19 cellular contexts compared by ENCODE assay signal in genomic region chr3:62843508-62843907, GRCh38. TPM values are rescaled to one million over a fixed set of nuclear protein-coding genes. Genes with fewer than 3 reads are reported as not detected.
A peak's percentile ranks its signal among the peaks of the same experiment; 100 is the strongest.
DNase-seq lines count a peak whose midpoint lies in the region; ATAC-seq, FAIRE-seq and TF ChIP-seq lines count a peak whose summit lies in the region.
"Had no signal": no experiment of that assay in that cellular context is flagged by ENCODE, and none has a peak within 500 bp of the region (broad histone marks: within the 10 kb centered on the region; RNA-seq: fewer than 3 reads in every experiment).

No MANE protein-coding gene starts in this region.

- no TSS peak for BruUV-seq in K562 (replicated peaks; lab: Mats Ljungman, UMichigan)

- H3K4me1 Mint-ChIP-seq in CD4-positive, alpha-beta memory T cell = no peaks in the 10 kb centered on the region
- H3K4me1 Mint-ChIP-seq: CD4-positive, CD25-positive, alpha-beta regulatory T cell; H9 had no signal

- H3K27me3 Mint-ChIP-seq in CD4-positive, alpha-beta memory T cell = peaks cover 0 to 2% of the 10 kb centered on the region in 2 donors
- H3K27me3 Mint-ChIP-seq: CD4-positive, CD25-positive, alpha-beta regulatory T cell had no signal

- H2AFZ ChIP-seq in K562 (ENCODE audit: low read depth, low read length) = no peak overlapping the region

- no peak overlapping the region for H3K9ac ChIP-seq in K562 (ENCODE audit: insufficient read depth in 1 of 2, low read depth in 2 of 2, low read length in 2 of 2)
- H3K9ac ChIP-seq: BLaER1, KMS-11 had no signal

- DNase-seq in AML-193 (lab: John Stamatoyannopoulos, UW) = peak; percentile 13 to 23
- peak; percentile 3 for DNase-seq in CD1c-positive myeloid dendritic cell (ENCODE audit: extremely low spot score)
- peak; percentile 40 for DNase-seq in MV-4-11 (lab: John Stamatoyannopoulos, UW)
- no peak for DNase-seq in K562 (ENCODE audit: extremely low read depth in 1 of 4, low spot score in 3 of 4)
- DNase-seq in DMS114 treated with DMSO at 0.1 percent for 48 hours (lab: John Stamatoyannopoulos, UW; ENCODE audit: unreplicated experiment) = no peak
- DNase-seq in NCI-H774 (lab: John Stamatoyannopoulos, UW) = no peak
- no peak for DNase-seq in CD4-positive, alpha-beta memory T cell
- DNase-seq in stimulated activated naive CD8-positive, alpha-beta T cell treated with anti-CD3 and anti-CD28 coated beads, Interleukin-15, Interleukin-2, amounts not matched to agents 100 U/mL and 50 U/mL, for 24 hours = no peak
- DNase-seq: ACHN; Caco-2; CD4-positive, CD25-positive, alpha-beta regulatory T cell; DMS153; DMS79; H9 had no signal

- no peak overlapping the region for H3K4me3 ChIP-seq in K562
- H3K4me3 ChIP-seq in CD4-positive, alpha-beta memory T cell (ENCODE audit: low read length in 2 of 2) = no peak overlapping the region
- H3K4me3 ChIP-seq: BLaER1, GM12878 had no signal

- TF ChIP-seq EP300 in K562 (IDR thresholded peaks at IDR 0.05; ENCODE audit: low read length) = no peak

- H3K9me3 Mint-ChIP-seq in CD4-positive, alpha-beta memory T cell = peaks cover 0 to 8% (median 3%) of the 10 kb centered on the region in 8 donors

- intact Hi-C loops in K562 (cut with micrococcal nuclease) = no loop called here
- intact Hi-C loops in CD4-positive, alpha-beta memory T cell (cut with micrococcal nuclease) = no loop called here

- no peak for ATAC-seq in K562
- ATAC-seq in stimulated activated naive CD8-positive, alpha-beta T cell treated with anti-CD3 and anti-CD28 coated beads, Interleukin-15, Interleukin-2, amounts not matched to agents 100 U/mL and 50 U/mL, for 24 hours = no peak
- ATAC-seq: GM12878 had no signal

- no peak overlapping the region for H3K27ac Mint-ChIP-seq in CD4-positive, alpha-beta memory T cell
- H3K27ac Mint-ChIP-seq: CD4-positive, CD25-positive, alpha-beta regulatory T cell; H9 had no signal

- no peaks in the 10 kb centered on the region for H4K20me1 ChIP-seq in K562 (replicated peaks; ENCODE audit: control insufficient read depth, insufficient read depth, low read length)
- H4K20me1 ChIP-seq: BLaER1 had no signal

- H3K4me2 ChIP-seq in K562 (ENCODE audit: insufficient read depth, low read length) = no peak overlapping the region
- H3K4me2 ChIP-seq: BLaER1, KMS-11 had no signal

- WGBS in K562 (ENCODE audit: insufficient coverage, low coverage, missing lambda C conversion rate) = 0% methylated on average over 1 of the region's 1 CpG

- H3K36me3 Mint-ChIP-seq in CD4-positive, alpha-beta memory T cell = no peaks in the 10 kb centered on the region
- H3K36me3 Mint-ChIP-seq: CD4-positive, CD25-positive, alpha-beta regulatory T cell had no signal

- H3K79me2 ChIP-seq in K562 (ENCODE audit: control insufficient read depth, insufficient read depth, low read length) = no peaks in the 10 kb centered on the region

- TF ChIP-seq POLR2A in K562 (conservative IDR thresholded peaks at IDR 0.05) = no peak

- H3K27me3 ChIP-seq in K562 (ENCODE audit: control insufficient read depth in 2 of 2, insufficient read depth in 2 of 2, low read length in 2 of 2) = no peaks in the 10 kb centered on the region
- H3K27me3 ChIP-seq in CD4-positive, alpha-beta memory T cell (ENCODE audit: insufficient read depth, low read length) = no peaks in the 10 kb centered on the region
- H3K27me3 ChIP-seq: BLaER1 had no signal

- H3K9me3 ChIP-seq in K562 (replicated peaks; ENCODE audit: control insufficient read depth, insufficient read depth, low read depth, low read length) = no peaks in the 10 kb centered on the region
- H3K9me3 ChIP-seq in CD4-positive, alpha-beta memory T cell (ENCODE audit: control insufficient read depth in 1 of 2, low read length in 2 of 2) = no peaks in the 10 kb centered on the region
- H3K9me3 ChIP-seq: BLaER1, Caco-2 had no signal

- FAIRE-seq in K562 (lab: Jason Lieb, UNC) = no peak
- FAIRE-seq: A204.1, GM12878, H1 had no signal

- TF ChIP-seq CTCF in K562 (IDR thresholded peaks at IDR 0.05 in 2 of 3, conservative IDR thresholded peaks at IDR 0.05 in 1 of 3; ENCODE audit: insufficient read depth in 2 of 3, low read depth in 1 of 3, low read length in 3 of 3) = no peak

- no peaks in the 10 kb centered on the region for H3K36me3 ChIP-seq in K562 (ENCODE audit: control insufficient read depth, insufficient read depth, low read length)
- no peaks in the 10 kb centered on the region for H3K36me3 ChIP-seq in CD4-positive, alpha-beta memory T cell (ENCODE audit: insufficient read depth, low read length)
- H3K36me3 ChIP-seq: BLaER1 had no signal

- no peak overlapping the region for H3K27ac ChIP-seq in K562 (ENCODE audit: extremely low read depth, low read depth, low read length)
- H3K27ac ChIP-seq in CD4-positive, alpha-beta memory T cell (ENCODE audit: low read depth, low read length) = no peak overlapping the region
- H3K27ac ChIP-seq: BLaER1, KMS-11 had no signal

- no peak for TF ChIP-seq RAD21 in K562 (CRISPR knock-in tag; conservative IDR thresholded peaks at IDR 0.05 in 1 of 2, IDR thresholded peaks at IDR 0.05 in 1 of 2)

- no peaks in the 10 kb centered on the region for H3K9me1 ChIP-seq in K562 (ENCODE audit: control insufficient read depth, insufficient read depth, low read length)

- in situ Hi-C loops in K562 (cut with MboI) = no loop called here

- H3K4me3 Mint-ChIP-seq in CD4-positive, alpha-beta memory T cell = no peak overlapping the region
- H3K4me3 Mint-ChIP-seq: CD4-positive, CD25-positive, alpha-beta regulatory T cell; H9 had no signal

- H3K4me1 ChIP-seq in K562 (replicated peaks in 1 of 2; ENCODE audit: control insufficient read depth in 2 of 2, insufficient read depth in 2 of 2, low read length in 2 of 2) = no peaks in the 10 kb centered on the region
- H3K4me1 ChIP-seq in CD4-positive, alpha-beta memory T cell (ENCODE audit: insufficient read depth, low read length) = no peaks in the 10 kb centered on the region
- H3K4me1 ChIP-seq: Caco-2 had no signal

- POLR2A ChIA-PET in K562 (lab: Yijun Ruan, JAX) = no interaction called here
- POLR2A ChIA-PET in CD4-positive, alpha-beta memory T cell (lab: Charles Lee; ENCODE audit: partially characterized antibody) = interaction anchor here (0.6 kb wide), 1 partner anchor 808 kb away, joined by 3 read pairs; no protein-coding TSS in a partner anchor

- CTCF ChIA-PET in K562 (lab: Yijun Ruan, JAX; ENCODE audit: low intra/inter-chr PET ratio) = no interaction called here
- CTCF ChIA-PET in CD4-positive, alpha-beta memory T cell (lab: Charles Lee; ENCODE audit: partially characterized antibody) = no interaction called here

TF ChIP-seq in K562, 482 proteins besides CTCF, POLR2A, EP300 and RAD21:
- TF ChIP-seq SPI1 (IDR thresholded peaks at IDR 0.05; ENCODE audit: borderline replicate concordance, low read depth, low read length) (peak; percentile 2; the same call in 1 of the 2 replicates), ZNF354B (CRISPR knock-in tag; IDR thresholded peaks at IDR 0.05) (no peak)

RNA-seq across cellular contexts. Expression of gene CADPS, which starts 31.7 kb away (rescaled TPM):
- not detected in 2 replicates for total RNA-seq in K562 (2011; cell fraction: chromatin; rRNA removed; ENCODE audit: low replicate concordance)
- not detected in 2 replicates for total RNA-seq in K562 (2011; cell fraction: nucleolus; rRNA removed)
- not detected in 2 replicates for total RNA-seq in K562 (2011; cell fraction: nucleoplasm; rRNA removed)
- total RNA-seq in K562 (2014; rRNA removed) (not detected in 2 replicates), K562 (2014; rRNA removed; fragmentation: Illumina TruSeq; extraction: Trizol) (not detected in 2 replicates), K562 (2015; rRNA removed; fragmentation: Illumina TruSeq; extraction: Trizol) (not detected in 2 replicates), K562 (2021) (not detected in 2 replicates)
- polyA plus RNA-seq in K562 (2011; rRNA removed) (not detected in 2 replicates), K562 (2014; fragmentation: Illumina TruSeq; extraction: Trizol) (not detected in 2 replicates), K562 (2014; fragmentation: Nextera tagmentation; extraction: Ambion mirVana) (not detected), K562 (2014; rRNA removed) (not detected in 2 replicates)
- polyA plus RNA-seq in K562 (2011; cell fraction: cytosol; rRNA removed) = not detected in 2 replicates
- polyA plus RNA-seq in K562 (2011; cell fraction: nucleus; rRNA removed) = not detected in 2 replicates
- 0.04 TPM in 1 of 2 replicates, not detected in the other for polyA plus RNA-seq in K562 (2012)
- not detected in 2 replicates for polyA minus RNA-seq in K562 (2011; rRNA and poly(A)+ RNA removed)
- not detected in 2 replicates for polyA minus RNA-seq in K562 (2011; cell fraction: cytosol; rRNA and poly(A)+ RNA removed)
- not detected in 2 replicates for polyA minus RNA-seq in K562 (2011; cell fraction: nucleus; rRNA and poly(A)+ RNA removed)
- not detected for total RNA-seq in CD4-positive, alpha-beta memory T cell
- not detected for polyA plus RNA-seq in CD4-positive, alpha-beta memory T cell
- total RNA-seq: Caco-2; CD4-positive, CD25-positive, alpha-beta regulatory T cell; GM12878 had no signal
- polyA plus RNA-seq: CD4-positive, CD25-positive, alpha-beta regulatory T cell had no signal

Comparison
In these comparisons a context has a peak if more than half of its experiments do, and no peak if none do; other contexts are left out.
1. DNase-seq: peak in AML-193 (2 of 2), CD1c-positive myeloid dendritic cell (single experiment) and MV-4-11 (single experiment); none in K562 (0 of 4), DMS114 treated with DMSO at 0.1 percent for 48 hours (single experiment), NCI-H774 (single experiment), CD4-positive, alpha-beta memory T cell (0 of 5) and stimulated activated naive CD8-positive, alpha-beta T cell treated with anti-CD3 and anti-CD28 coated beads, Interleukin-15, Interleukin-2, amounts not matched to agents 100 U/mL and 50 U/mL, for 24 hours (single experiment).